In the genomic region with DNA sequence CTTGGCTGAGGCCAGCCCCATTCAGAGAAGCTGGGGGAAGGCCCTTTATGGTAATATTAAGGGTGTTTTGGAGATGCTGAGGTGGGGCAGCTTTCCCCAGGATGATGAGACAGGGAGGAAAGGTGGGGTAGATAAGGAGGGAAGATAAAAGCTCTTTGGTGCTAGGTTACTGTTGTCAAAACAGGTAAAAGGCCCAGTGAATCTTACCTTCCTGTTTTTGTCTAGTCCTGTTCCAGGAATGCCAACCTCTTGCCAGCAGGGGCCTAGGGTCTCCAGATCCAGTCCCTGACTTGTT, we compare ENCODE assay signal across 18 cellular contexts. TPM values are rescaled to one million over a fixed set of nuclear protein-coding genes. Genes with fewer than 3 reads are reported as not detected.
DNase-seq lines count a peak whose midpoint lies in the region; ATAC-seq and TF ChIP-seq lines count a peak whose summit lies in the region.
"Had no signal": no experiment of that assay in that cellular context is flagged by ENCODE, and none has a peak within 500 bp of the region (broad histone marks: within the 10 kb centered on the region; RNA-seq: fewer than 3 reads in every experiment).

No MANE protein-coding gene starts in this region.

- no peak overlapping the region for H3K9ac ChIP-seq in Karpas-422 (ENCODE audit: low read length)

- H3K27ac Mint-ChIP-seq in CD4-positive, alpha-beta memory T cell, result peak overlapping the region; percentile 95 to 99 (median 98)
- peak overlapping the region; percentile 87 for H3K27ac Mint-ChIP-seq in activated naive CD8-positive, alpha-beta T cell
- H3K27ac Mint-ChIP-seq: HFFc6 had no signal

- peak overlapping the region; percentile 28 to 97 (median 85) for H3K4me3 Mint-ChIP-seq in CD4-positive, alpha-beta memory T cell
- H3K4me3 Mint-ChIP-seq in activated naive CD8-positive, alpha-beta T cell, result peak overlapping the region; percentile 25
- H3K4me3 Mint-ChIP-seq: HFFc6 had no signal

- peak; percentile 60 to 75 (median 68) for DNase-seq in CD4-positive, alpha-beta memory T cell
- no peak for DNase-seq in RWPE2 (ENCODE audit: low spot score)
- no peak for DNase-seq in esophagus squamous epithelium (lab: John Stamatoyannopoulos, UW)
- no peak for DNase-seq in NCI-H345 (lab: John Stamatoyannopoulos, UW)
- DNase-seq in Karpas-422, result no peak
- no peak for DNase-seq in EL
- DNase-seq in NCI-H1092 treated with DMSO at 0.1 percent for 48 hours (lab: John Stamatoyannopoulos, UW), result no peak
- DNase-seq: DMS153, HFFc6, left lung, MM.1S, NCI-H2081, ovary, sigmoid colon, tibial artery had no signal

- H3K9me2 ChIP-seq in Karpas-422 (replicated peaks; ENCODE audit: insufficient read depth, low read length), result no peaks in the 10 kb centered on the region

- peak overlapping the region in 1 of 2 donors; percentile 18 for H3K4me3 ChIP-seq in CD4-positive, alpha-beta memory T cell (ENCODE audit: low read length in 2 of 2)
- no peak overlapping the region for H3K4me3 ChIP-seq in RWPE2 (ENCODE audit: severe bottlenecking)
- no peak overlapping the region for H3K4me3 ChIP-seq in esophagus squamous epithelium
- H3K4me3 ChIP-seq in Karpas-422 (ENCODE audit: low read length), result no peak overlapping the region
- H3K4me3 ChIP-seq: left lung, ovary, sigmoid colon, SJSA1, tibial artery had no signal

- POLR2A ChIA-PET in CD4-positive, alpha-beta memory T cell (lab: Charles Lee; ENCODE audit: partially characterized antibody), result interaction anchor here (0.6 to 18.7 kb wide), 4 partner anchors 20 to 438 kb away, joined by 3 to 484 read pairs (median 6); partner anchors contain the start of genes ARID3C, DCTN3, GALT and IL11RA

- H3K9me3 ChIP-seq in CD4-positive, alpha-beta memory T cell (ENCODE audit: control insufficient read depth in 1 of 2, low read length in 2 of 2), result no peaks in the 10 kb centered on the region
- H3K9me3 ChIP-seq in RWPE2 (ENCODE audit: severe bottlenecking) (no peaks in the 10 kb centered on the region), esophagus squamous epithelium (no peaks in the 10 kb centered on the region), Karpas-422 (ENCODE audit: low read length) (no peaks in the 10 kb centered on the region)
- H3K9me3 ChIP-seq: left lung, ovary, sigmoid colon, SJSA1, tibial artery had no signal

- H3K36me3 Mint-ChIP-seq in CD4-positive, alpha-beta memory T cell, result peaks cover 24 to 28% of the 10 kb centered on the region in 2 donors
- H3K36me3 Mint-ChIP-seq in activated naive CD8-positive, alpha-beta T cell, result peaks cover 6% of the 10 kb centered on the region

- no peaks in the 10 kb centered on the region for H3K27me3 Mint-ChIP-seq in CD4-positive, alpha-beta memory T cell
- no peaks in the 10 kb centered on the region for H3K27me3 Mint-ChIP-seq in activated naive CD8-positive, alpha-beta T cell

- no peak overlapping the region for H2AFZ ChIP-seq in Karpas-422 (ENCODE audit: low read length)

- H3K4me1 ChIP-seq in CD4-positive, alpha-beta memory T cell (ENCODE audit: insufficient read depth, low read length), result peaks cover 62% of the 10 kb centered on the region
- H3K4me1 ChIP-seq in RWPE2 (ENCODE audit: insufficient read depth, poor library complexity, severe bottlenecking) (peaks cover 10% of the 10 kb centered on the region), esophagus squamous epithelium (peaks cover 9 to 71% (median 20%) of the 10 kb centered on the region in 3 donors), Karpas-422 (ENCODE audit: low read length) (peaks cover 17% of the 10 kb centered on the region)

- intact Hi-C loops in CD4-positive, alpha-beta memory T cell (cut with micrococcal nuclease), result loop anchor here (10.0 kb wide), 3 partner anchors 412 to 1152 kb away; partner anchors contain the start of genes CREB3, FANCG, HINT2 and SPAG8
- intact Hi-C loops in esophagus squamous epithelium (cut with DNase I), result no loop called here

- no peak for TF ChIP-seq CTCF in RWPE2 (IDR thresholded peaks at IDR 0.05; ENCODE audit: poor library complexity, severe bottlenecking)
- no peak for TF ChIP-seq CTCF in esophagus squamous epithelium (IDR thresholded peaks at IDR 0.05)

- no peak overlapping the region for H3K4me2 ChIP-seq in Karpas-422 (ENCODE audit: low read depth, low read length, poor library complexity, severe bottlenecking)

- H3K36me3 ChIP-seq in CD4-positive, alpha-beta memory T cell (ENCODE audit: insufficient read depth, low read length), result peaks cover 15% of the 10 kb centered on the region
- H3K36me3 ChIP-seq in RWPE2 (ENCODE audit: low read depth), result no peaks in the 10 kb centered on the region
- peaks cover 0 to 21% (median 0%) of the 10 kb centered on the region in 3 donors for H3K36me3 ChIP-seq in esophagus squamous epithelium
- no peaks in the 10 kb centered on the region for H3K36me3 ChIP-seq in Karpas-422 (ENCODE audit: insufficient read depth, low read length)
- H3K36me3 ChIP-seq: left lung, ovary, SJSA1 had no signal

- no peak for TF ChIP-seq POLR2A in esophagus squamous epithelium (IDR thresholded peaks at IDR 0.05)

- H3K4me1 Mint-ChIP-seq in CD4-positive, alpha-beta memory T cell, result peaks cover 43 to 69% (median 56%) of the 10 kb centered on the region in 4 donors
- peaks cover 47% of the 10 kb centered on the region for H3K4me1 Mint-ChIP-seq in activated naive CD8-positive, alpha-beta T cell (ENCODE audit: low read depth)

- peaks cover 0 to 2% (median 0%) of the 10 kb centered on the region in 8 donors for H3K9me3 Mint-ChIP-seq in CD4-positive, alpha-beta memory T cell
- H3K9me3 Mint-ChIP-seq in activated naive CD8-positive, alpha-beta T cell (ENCODE audit: low read depth), result no peaks in the 10 kb centered on the region
- H3K9me3 Mint-ChIP-seq: HFFc6 had no signal

- no peaks in the 10 kb centered on the region for H3K79me2 ChIP-seq in Karpas-422 (ENCODE audit: low read length)

- no peak for ATAC-seq in RWPE2 (ENCODE audit: low read depth)
- ATAC-seq: left lung had no signal

- CTCF ChIA-PET in CD4-positive, alpha-beta memory T cell (lab: Charles Lee; ENCODE audit: partially characterized antibody), result interaction anchor here (1.0 to 8.6 kb wide), 7 partner anchors 9 to 60 kb away, joined by 3 to 168 read pairs (median 4); partner anchors contain the start of genes GALT and SIGMAR1

- H3K27ac ChIP-seq in CD4-positive, alpha-beta memory T cell (ENCODE audit: low read depth, low read length), result peak overlapping the region; percentile 98
- H3K27ac ChIP-seq in RWPE2 (ENCODE audit: poor library complexity, severe bottlenecking) (peak overlapping the region; percentile 22), esophagus squamous epithelium (peak overlapping the region in 3 of 4 donors; percentile 8 to 99 (median 19)), Karpas-422 (ENCODE audit: low read length) (no peak overlapping the region)
- H3K27ac ChIP-seq: left lung, ovary, SJSA1 had no signal

- no peaks in the 10 kb centered on the region for H4K20me1 ChIP-seq in Karpas-422 (ENCODE audit: insufficient read depth, low read depth, low read length)

- no peaks in the 10 kb centered on the region for H3K27me3 ChIP-seq in CD4-positive, alpha-beta memory T cell (ENCODE audit: insufficient read depth, low read length)
- H3K27me3 ChIP-seq in RWPE2 (ENCODE audit: insufficient read depth, poor library complexity, severe bottlenecking), result no peaks in the 10 kb centered on the region
- H3K27me3 ChIP-seq in esophagus squamous epithelium, result no peaks in the 10 kb centered on the region
- no peaks in the 10 kb centered on the region for H3K27me3 ChIP-seq in Karpas-422 (ENCODE audit: low read length)
- H3K27me3 ChIP-seq: left lung, ovary, sigmoid colon, SJSA1, tibial artery had no signal

RNA-seq across cellular contexts. Expression of gene CCL27, which starts 0.8 kb away (rescaled TPM):
- not detected for total RNA-seq in CD4-positive, alpha-beta memory T cell
- polyA plus RNA-seq in CD4-positive, alpha-beta memory T cell, result under 1 TPM in 1 of 2 donors, not detected in 1; 0.59 TPM
- not detected for total RNA-seq in esophagus squamous epithelium
- 0.36 TPM in 1 of 2 replicates, not detected in the other for total RNA-seq in Karpas-422 (2014; rRNA removed; shearing (Covaris generic); ENCODE audit: low replicate concordance)
- total RNA-seq: sigmoid colon, SJSA1 had no signal

RNA-seq across cellular contexts. Expression of gene IL11RA, which starts 11.3 kb away (rescaled TPM):
- 100 to 1,000 TPM; 204 to 209 TPM for total RNA-seq in CD4-positive, alpha-beta memory T cell
- polyA plus RNA-seq in CD4-positive, alpha-beta memory T cell, result 10 to 100 TPM; 13.6 to 18.4 TPM
- total RNA-seq in esophagus squamous epithelium, result 10 to 100 TPM in 2 of 4 donors, 1 to 10 TPM in 2; 2.5 to 18.7 (median 9.3) TPM
- 9.4 and 15.1 TPM in 2 replicates for total RNA-seq in Karpas-422 (2014; rRNA removed; shearing (Covaris generic); ENCODE audit: low replicate concordance)

RNA-seq across cellular contexts. Expression of gene GALT, which starts 16.8 kb away (rescaled TPM):
- total RNA-seq in CD4-positive, alpha-beta memory T cell, result 100 to 1,000 TPM; 251 to 261 TPM
- 10 to 100 TPM; 81.9 to 82.9 TPM for polyA plus RNA-seq in CD4-positive, alpha-beta memory T cell
- total RNA-seq in esophagus squamous epithelium, result 10 to 100 TPM; 10.3 to 28.4 (median 14.1) TPM
- 45.4 and 66.2 TPM in 2 replicates for total RNA-seq in Karpas-422 (2014; rRNA removed; shearing (Covaris generic); ENCODE audit: low replicate concordance)

RNA-seq across cellular contexts. Expression of gene SIGMAR1, which starts 25.7 kb away (rescaled TPM):
- 10 to 100 TPM; 56.1 to 59.5 TPM for total RNA-seq in CD4-positive, alpha-beta memory T cell
- polyA plus RNA-seq in CD4-positive, alpha-beta memory T cell, result 100 to 1,000 TPM; 126 to 193 TPM
- 100 to 1,000 TPM in 1 of 4 donors, 10 to 100 TPM in 3; 77.4 to 112 (median 88.7) TPM for total RNA-seq in esophagus squamous epithelium
- 78.2 and 120 TPM in 2 replicates for total RNA-seq in Karpas-422 (2014; rRNA removed; shearing (Covaris generic); ENCODE audit: low replicate concordance)

RNA-seq across cellular contexts. Expression of gene CCL19, which starts 27.8 kb away (rescaled TPM):
- not detected for total RNA-seq in CD4-positive, alpha-beta memory T cell
- polyA plus RNA-seq in CD4-positive, alpha-beta memory T cell, result not detected
- 1 to 10 TPM in 2 of 4 donors, under 1 TPM in 1, not detected in 1; 0.57 to 1.7 (median 1.2) TPM for total RNA-seq in esophagus squamous epithelium
- not detected in 2 replicates for total RNA-seq in Karpas-422 (2014; rRNA removed; shearing (Covaris generic); ENCODE audit: low replicate concordance)
- total RNA-seq: frontal cortex, HFFc6, SJSA1 had no signal

Comparison
In these comparisons a context has a peak if more than half of its experiments do, and no peak if none do; other contexts are left out.
1. DNase-seq: peak in CD4-positive, alpha-beta memory T cell (5 of 5); none in RWPE2 (single experiment), esophagus squamous epithelium (single experiment), NCI-H345 (single experiment), Karpas-422 (single experiment), EL (single experiment) and NCI-H1092 treated with DMSO at 0.1 percent for 48 hours (single experiment).
2. RNA of gene IL11RA, which starts 11.3 kb away (total RNA-seq): 204 to 209 TPM in CD4-positive, alpha-beta memory T cell; 9.4 to 15.1 TPM in Karpas-422 and 2.5 to 18.7 TPM in esophagus squamous epithelium; every median in the first group is over 10 times any median in the second.